1 cellular context compared by ENCODE assay signal in the genomic region with DNA sequence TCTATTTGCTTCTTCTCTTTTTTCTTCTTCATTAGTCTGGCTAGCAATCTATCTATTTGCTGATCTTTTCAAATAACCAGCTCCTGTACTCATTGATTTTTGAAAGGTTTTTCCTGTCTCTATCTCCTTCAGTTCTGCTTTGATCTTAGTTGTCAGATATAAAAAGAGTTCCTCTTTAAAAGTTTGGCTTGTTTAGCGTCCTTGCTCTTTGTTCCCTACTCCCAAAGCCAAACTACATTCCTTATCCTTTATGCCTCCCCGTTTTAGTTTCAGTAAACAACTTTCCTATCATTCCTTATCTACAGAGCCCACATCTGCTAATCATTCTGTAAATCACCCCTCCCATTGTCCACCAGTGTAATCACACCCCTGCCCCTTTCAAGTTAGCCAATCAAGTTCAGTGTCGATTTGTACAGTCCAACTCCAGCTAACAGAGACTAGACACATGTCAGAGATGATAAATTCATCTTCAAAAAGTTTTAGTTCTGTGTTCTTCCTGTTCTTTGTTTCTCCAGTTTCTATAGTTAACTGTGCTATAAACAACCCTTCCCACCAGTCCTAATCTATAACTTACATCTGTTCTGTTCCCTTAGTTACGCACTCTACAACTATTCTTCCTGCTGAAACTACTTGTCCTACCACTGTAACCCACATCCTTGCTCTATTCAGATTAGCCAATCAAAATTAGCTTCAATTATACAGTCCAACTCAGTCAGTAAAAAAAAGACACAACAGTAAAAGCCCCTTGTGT.
TF ChIP-seq lines count a peak whose summit lies in the region.

No MANE protein-coding gene starts in this region.

TF ChIP-seq in GM12878, 131 proteins besides CTCF, POLR2A, EP300 and RAD21:
- TF ChIP-seq, protein P1, sequence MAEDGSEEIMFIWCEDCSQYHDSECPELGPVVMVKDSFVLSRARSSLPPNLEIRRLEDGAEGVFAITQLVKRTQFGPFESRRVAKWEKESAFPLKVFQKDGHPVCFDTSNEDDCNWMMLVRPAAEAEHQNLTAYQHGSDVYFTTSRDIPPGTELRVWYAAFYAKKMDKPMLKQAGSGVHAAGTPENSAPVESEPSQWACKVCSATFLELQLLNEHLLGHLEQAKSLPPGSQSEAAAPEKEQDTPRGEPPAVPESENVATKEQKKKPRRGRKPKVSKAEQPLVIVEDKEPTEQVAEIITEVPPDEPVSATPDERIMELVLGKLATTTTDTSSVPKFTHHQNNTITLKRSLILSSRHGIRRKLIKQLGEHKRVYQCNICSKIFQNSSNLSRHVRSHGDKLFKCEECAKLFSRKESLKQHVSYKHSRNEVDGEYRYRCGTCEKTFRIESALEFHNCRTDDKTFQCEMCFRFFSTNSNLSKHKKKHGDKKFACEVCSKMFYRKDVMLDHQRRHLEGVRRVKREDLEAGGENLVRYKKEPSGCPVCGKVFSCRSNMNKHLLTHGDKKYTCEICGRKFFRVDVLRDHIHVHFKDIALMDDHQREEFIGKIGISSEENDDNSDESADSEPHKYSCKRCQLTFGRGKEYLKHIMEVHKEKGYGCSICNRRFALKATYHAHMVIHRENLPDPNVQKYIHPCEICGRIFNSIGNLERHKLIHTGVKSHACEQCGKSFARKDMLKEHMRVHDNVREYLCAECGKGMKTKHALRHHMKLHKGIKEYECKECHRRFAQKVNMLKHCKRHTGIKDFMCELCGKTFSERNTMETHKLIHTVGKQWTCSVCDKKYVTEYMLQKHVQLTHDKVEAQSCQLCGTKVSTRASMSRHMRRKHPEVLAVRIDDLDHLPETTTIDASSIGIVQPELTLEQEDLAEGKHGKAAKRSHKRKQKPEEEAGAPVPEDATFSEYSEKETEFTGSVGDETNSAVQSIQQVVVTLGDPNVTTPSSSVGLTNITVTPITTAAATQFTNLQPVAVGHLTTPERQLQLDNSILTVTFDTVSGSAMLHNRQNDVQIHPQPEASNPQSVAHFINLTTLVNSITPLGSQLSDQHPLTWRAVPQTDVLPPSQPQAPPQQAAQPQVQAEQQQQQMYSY (CRISPR knock-in tag; IDR thresholded peaks at IDR 0.05) = no peak
- TF ChIP-seq ETV6 (conservative IDR thresholded peaks at IDR 0.05 in 1 of 2, IDR thresholded peaks at IDR 0.05 in 1 of 2; ENCODE audit: borderline replicate concordance in 1 of 2, low read depth in 1 of 2) = no peak
- no peak for TF ChIP-seq BACH1 (IDR thresholded peaks at IDR 0.05; ENCODE audit: borderline replicate concordance)
- TF ChIP-seq TCF7 (IDR thresholded peaks at IDR 0.05; ENCODE audit: borderline replicate concordance) = no peak
- no peak for TF ChIP-seq KLF5 (IDR thresholded peaks at IDR 0.05; ENCODE audit: partially characterized antibody)
- TF ChIP-seq SIX5 (IDR thresholded peaks at IDR 0.05; ENCODE audit: low read depth, low read length, severe bottlenecking) = no peak
- TF ChIP-seq, protein P2, sequence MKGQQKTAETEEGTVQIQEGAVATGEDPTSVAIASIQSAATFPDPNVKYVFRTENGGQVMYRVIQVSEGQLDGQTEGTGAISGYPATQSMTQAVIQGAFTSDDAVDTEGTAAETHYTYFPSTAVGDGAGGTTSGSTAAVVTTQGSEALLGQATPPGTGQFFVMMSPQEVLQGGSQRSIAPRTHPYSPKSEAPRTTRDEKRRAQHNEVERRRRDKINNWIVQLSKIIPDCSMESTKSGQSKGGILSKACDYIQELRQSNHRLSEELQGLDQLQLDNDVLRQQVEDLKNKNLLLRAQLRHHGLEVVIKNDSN (IDR thresholded peaks at IDR 0.05; ENCODE audit: borderline replicate concordance, extremely low read length, insufficient read depth, low read depth, low read length) = no peak
- TF ChIP-seq ZBED1 (IDR thresholded peaks at IDR 0.05; ENCODE audit: borderline replicate concordance) = no peak
